In the genomic region with DNA sequence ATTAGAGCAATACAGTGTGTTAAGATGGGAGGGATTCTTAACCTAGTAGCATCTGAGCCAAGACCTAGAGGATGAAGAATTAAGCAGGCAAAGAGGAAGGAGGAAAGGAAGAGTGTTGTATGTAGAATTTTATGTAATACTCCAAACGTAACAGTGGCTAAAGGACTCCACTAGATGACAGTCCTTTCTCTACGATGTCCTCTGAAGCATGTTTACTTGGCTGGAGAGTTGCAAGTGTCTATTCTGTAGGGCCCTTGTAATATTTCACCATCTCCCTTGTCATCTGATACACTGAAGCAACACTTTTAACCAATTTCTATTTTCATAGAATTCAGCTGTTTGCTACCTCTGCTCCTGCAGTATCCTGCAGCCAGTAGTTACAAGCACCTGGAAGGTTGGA, we compare ENCODE assay signal across 9 cellular contexts. TPM values are rescaled to one million over a fixed set of nuclear protein-coding genes. Genes with fewer than 3 reads are reported as not detected.
DNase-seq lines count a peak whose midpoint lies in the region; ATAC-seq, FAIRE-seq and TF ChIP-seq lines count a peak whose summit lies in the region.
"Had no signal": no experiment of that assay in that cellular context is flagged by ENCODE, and none has a peak within 500 bp of the region (broad histone marks: within the 10 kb centered on the region; RNA-seq: fewer than 3 reads in every experiment).

No MANE protein-coding gene starts in this region.

- TF ChIP-seq RAD21 in GM12878 (IDR thresholded peaks at IDR 0.05; ENCODE audit: insufficient read depth, low read depth, low read length): no peak

- no peak for TF ChIP-seq POLR2A in GM12878 (IDR thresholded peaks at IDR 0.05; ENCODE audit: low read depth, low read length)
- no peak for TF ChIP-seq POLR2A in spleen (IDR thresholded peaks at IDR 0.05)

- H3K79me2 ChIP-seq in Loucy (ENCODE audit: insufficient read depth, low read length): peaks cover 45% of the 10 kb centered on the region
- peaks cover 46% of the 10 kb centered on the region for H3K79me2 ChIP-seq in GM12878 (ENCODE audit: control insufficient read depth, insufficient read depth, low read length)

- peak overlapping the region; percentile 83 for H3K4me3 ChIP-seq in Loucy (ENCODE audit: low read length, poor library complexity, severe bottlenecking)
- peak overlapping the region; percentile 78; the same call in 1 of the 2 replicates for H3K4me3 ChIP-seq in GM12878
- H3K4me3 ChIP-seq in neuron (ENCODE audit: low read length): peak overlapping the region; percentile 64
- H3K4me3 ChIP-seq in spleen: no peak overlapping the region
- H3K4me3 ChIP-seq in right cardiac atrium (ENCODE audit: low read length): no peak overlapping the region

- SMC1A ChIA-PET in GM12878 (lab: Charles Lee; ENCODE audit: uncharacterized antibody, unreplicated experiment): interaction anchor here (0.8 to 1.4 kb wide), 3 partner anchors 10 to 400 kb away, joined by 3 to 8 read pairs (median 3); no protein-coding TSS in a partner anchor

- H3K27me3 ChIP-seq in Loucy (ENCODE audit: insufficient read depth, low read length, poor library complexity, severe bottlenecking) (no peaks in the 10 kb centered on the region), GM12878 (replicated peaks in 1 of 2; ENCODE audit: control insufficient read depth in 2 of 2, insufficient read depth in 2 of 2, low read length in 1 of 2) (no peaks in the 10 kb centered on the region), neuron (ENCODE audit: insufficient read depth, low read length) (no peaks in the 10 kb centered on the region), spleen (replicated peaks in 1 of 7) (no peaks in the 10 kb centered on the region), right cardiac atrium (ENCODE audit: control insufficient read depth, insufficient read depth) (no peaks in the 10 kb centered on the region)

- no peak for FAIRE-seq in GM12878 (lab: Jason Lieb, UNC)

- H3K9ac ChIP-seq in Loucy (ENCODE audit: low read depth, low read length, poor library complexity, severe bottlenecking) (peak overlapping the region; percentile 92), GM12878 (ENCODE audit: control insufficient read depth, insufficient read depth, low read length) (no peak overlapping the region)

- WGBS in GM12878 (ENCODE audit: insufficient coverage, insufficient replicate concordance, low lambda C conversion rate, missing lambda C conversion rate): 100% methylated on average over 2 of the region's 2 CpGs
- WGBS in spleen, 5 donors: 44 to 78% (median 60%) methylated on average over 2 of the region's 2 CpGs
- 62% methylated on average over 2 of the region's 2 CpGs for WGBS in right cardiac atrium

- H3F3A ChIP-seq in Loucy (ENCODE audit: low read depth): no peaks in the 10 kb centered on the region

- BruUV-seq in GM12878 (replicated peaks; lab: Mats Ljungman, UMichigan): no TSS peak

- H3K9me2 ChIP-seq in Loucy (replicated peaks; ENCODE audit: low read depth, low read length): no peaks in the 10 kb centered on the region

- DNase-seq in SIG-M5 treated with dmso at 0.1 percent for 504 hours (lab: John Stamatoyannopoulos, UW; ENCODE audit: unreplicated experiment) (peak; percentile 72), SIG-M5 (lab: John Stamatoyannopoulos, UW) (no peak), GM12878 (ENCODE audit: low read depth, low spot score) (no peak), NCI-H69 (lab: John Stamatoyannopoulos, UW) (no peak), spleen (no peak), right cardiac atrium (no peak)
- DNase-seq: activated CD4-positive, alpha-beta T cell treated with anti-CD3 and anti-CD28 coated beads, Interleukin-2, amount 50 U/mL, for 1 hour had no signal

- H3K27ac ChIP-seq in GM12878 (ENCODE audit: control insufficient read depth, insufficient read depth) (no peak overlapping the region), spleen (no peak overlapping the region), right cardiac atrium (ENCODE audit: low read length) (no peak overlapping the region)

- H4K20me1 ChIP-seq in Loucy (ENCODE audit: insufficient read depth, low read length, poor library complexity, severe bottlenecking) (peaks cover 21% of the 10 kb centered on the region), GM12878 (ENCODE audit: control insufficient read depth, insufficient read depth) (peaks cover 3% of the 10 kb centered on the region)

- H3K36me3 ChIP-seq in Loucy (ENCODE audit: insufficient read depth, low read length): peaks cover 22% of the 10 kb centered on the region
- H3K36me3 ChIP-seq in GM12878 (ENCODE audit: control insufficient read depth in 2 of 2, insufficient read depth in 2 of 2, low read length in 1 of 2): peaks cover 2 to 14% of the 10 kb centered on the region in 2 experiments
- peaks cover 29% of the 10 kb centered on the region for H3K36me3 ChIP-seq in neuron (ENCODE audit: insufficient read depth, low read length)
- peaks cover 0 to 35% (median 10%) of the 10 kb centered on the region in 6 donors for H3K36me3 ChIP-seq in spleen

- CTCF ChIA-PET in GM12878 (lab: Yijun Ruan, JAX): interaction anchor here (1.2 to 2.1 kb wide), 4 partner anchors 10 to 339 kb away, joined by 3 to 11 read pairs (median 4); no protein-coding TSS in a partner anchor

- no peak for ATAC-seq in GM12878
- no peak for ATAC-seq in right cardiac atrium

- H3K4me1 ChIP-seq in Loucy (ENCODE audit: insufficient read depth, low read length, poor library complexity, severe bottlenecking) (peaks cover 27% of the 10 kb centered on the region), GM12878 (ENCODE audit: control insufficient read depth, insufficient read depth, low read length) (peaks cover 7% of the 10 kb centered on the region; the same call in 1 of the 2 replicates), neuron (ENCODE audit: insufficient read depth, low read length) (peaks cover 36% of the 10 kb centered on the region), spleen (peaks cover 24 to 44% (median 36%) of the 10 kb centered on the region in 6 donors), right cardiac atrium (ENCODE audit: control insufficient read depth, insufficient read depth, low read length) (peaks cover 5% of the 10 kb centered on the region)

- no peak for TF ChIP-seq CTCF in Loucy (conservative IDR thresholded peaks at IDR 0.05; ENCODE audit: low read length)
- TF ChIP-seq CTCF in GM12878 (IDR thresholded peaks at IDR 0.05 in 2 of 3, conservative IDR thresholded peaks at IDR 0.05 in 1 of 3; ENCODE audit: control insufficient read depth in 2 of 3, extremely low read depth in 1 of 3, insufficient read depth in 1 of 3, low read depth in 3 of 3, low read length in 3 of 3): no peak
- no peak for TF ChIP-seq CTCF in spleen (IDR thresholded peaks at IDR 0.05 in 8 of 11, conservative IDR thresholded peaks at IDR 0.05 in 3 of 11)

- H2AFZ ChIP-seq in Loucy (ENCODE audit: low read length) (no peak overlapping the region), GM12878 (ENCODE audit: control insufficient read depth, low read depth, low read length) (no peak overlapping the region), neuron (ENCODE audit: low read depth, low read length) (no peak overlapping the region)

- in situ Hi-C loops in GM12878 (cut with MboI): no loop called here

- POLR2A ChIA-PET in GM12878 (lab: Charles Lee): interaction anchor here (1.0 to 2.2 kb wide), 5 partner anchors 8 to 137 kb away, joined by 3 to 7 read pairs (median 6); a partner anchor contains a TSS

- H3K9me3 ChIP-seq in Loucy (ENCODE audit: insufficient read depth, low read depth, low read length): no peaks in the 10 kb centered on the region
- H3K9me3 ChIP-seq in GM12878 (replicated peaks; ENCODE audit: control insufficient read depth, insufficient read depth, low read length): no peaks in the 10 kb centered on the region
- H3K9me3 ChIP-seq in neuron (ENCODE audit: low read length): no peaks in the 10 kb centered on the region
- H3K9me3 ChIP-seq in spleen: no peaks in the 10 kb centered on the region
- H3K9me3 ChIP-seq in right cardiac atrium (ENCODE audit: control insufficient read depth, low read length): no peaks in the 10 kb centered on the region

- RAD21 ChIA-PET in GM12878 (lab: Charles Lee; ENCODE audit: unreplicated experiment): interaction anchor here (2.1 to 4.3 kb wide), 3 partner anchors 12 to 393 kb away, joined by 8 to 24 read pairs (median 15); a partner anchor contains a TSS

- H3K4me2 ChIP-seq in Loucy (ENCODE audit: low read depth, low read length, poor library complexity, severe bottlenecking): peak overlapping the region; percentile 90
- H3K4me2 ChIP-seq in GM12878 (ENCODE audit: control insufficient read depth, insufficient read depth): peak overlapping the region; percentile 90

- TF ChIP-seq EP300 in GM12878 (IDR thresholded peaks at IDR 0.05; ENCODE audit: borderline replicate concordance in 1 of 2, control insufficient read depth in 1 of 2, low read depth in 2 of 2, low read length in 2 of 2): no peak

- intact Hi-C loops in GM12878 (cut with micrococcal nuclease; ENCODE audit: unreplicated experiment) (loop anchor here (5.0 kb wide), 4 partner anchors 87 to 277 kb away; a partner anchor contains a TSS), spleen (cut with DNase I; ENCODE audit: low total_unique reads) (loop anchor here (10.0 kb wide), 1 partner anchor 85 kb away; a partner anchor contains a TSS), right cardiac atrium (cut with DNase I) (no loop called here)

RNA-seq across cellular contexts. Expression of a gene that starts 2.2 kb away (rescaled TPM):
- 45.7 and 50.4 TPM in 2 replicates for total RNA-seq in GM12878 (2013; cell fraction: nucleolus; rRNA removed)
- total RNA-seq in GM12878 (2014; rRNA removed) (872 and 1,017 TPM in 2 replicates), GM12878 (2014; rRNA removed; fragmentation: Illumina TruSeq; extraction: Trizol) (1,098 and 1,178 TPM in 2 replicates), GM12878 (2021) (936 and 947 TPM in 2 replicates), spleen (100 to 1,000 TPM; 361 to 451 (median 396) TPM), right cardiac atrium (100 to 1,000 TPM; 816 to 882 (median 837) TPM)
- 426 TPM for polyA plus RNA-seq in GM12878 (2011; ENCODE audit: low read depth)
- polyA plus RNA-seq in GM12878 (2011; rRNA removed) (587 and 826 TPM in 2 replicates), GM12878 (2014; fragmentation: Illumina TruSeq; extraction: Trizol) (1,157 and 1,353 TPM in 2 replicates), GM12878 (2014; fragmentation: Nextera tagmentation; extraction: Ambion mirVana) (100 to 1,000 TPM; 355 to 521 TPM), GM12878 (2014; rRNA removed) (726 and 845 TPM in 2 replicates), GM12878 (2016; fragmentation: Nextera tagmentation; extraction: Ambion mirVana) (100 to 1,000 TPM; 758 to 913 TPM), spleen (100 to 1,000 TPM; 479 to 684 (median 620) TPM), right cardiac atrium (993 TPM)
- 587 and 618 TPM in 2 replicates for polyA plus RNA-seq in GM12878 (2011; cell fraction: cytosol; rRNA removed)
- 336 and 406 TPM in 2 replicates for polyA plus RNA-seq in GM12878 (2011; cell fraction: nucleus; rRNA removed)
- 702 and 782 TPM in 2 replicates for polyA plus RNA-seq in GM12878 (2012)
- 327 and 366 TPM in 2 replicates for polyA minus RNA-seq in GM12878 (2011; rRNA and poly(A)+ RNA removed)
- 259 and 298 TPM in 2 replicates for polyA minus RNA-seq in GM12878 (2011; cell fraction: cytosol; rRNA and poly(A)+ RNA removed)
- 45.7 and 77.4 TPM in 2 replicates for polyA minus RNA-seq in GM12878 (2011; cell fraction: nucleus; rRNA and poly(A)+ RNA removed)

RNA-seq across cellular contexts. Expression of a gene that starts 21.8 kb away (rescaled TPM):
- 39.6 and 39.8 TPM in 2 replicates for total RNA-seq in GM12878 (2013; cell fraction: nucleolus; rRNA removed)
- total RNA-seq in GM12878 (2014; rRNA removed) (75.1 and 82.7 TPM in 2 replicates), GM12878 (2014; rRNA removed; fragmentation: Illumina TruSeq; extraction: Trizol) (114 and 116 TPM in 2 replicates), GM12878 (2021) (75.3 and 79.8 TPM in 2 replicates), spleen (10 to 100 TPM; 34.2 to 60.1 (median 39.8) TPM), right cardiac atrium (10 to 100 TPM; 18.7 to 24.2 (median 19.8) TPM)
- polyA plus RNA-seq in GM12878 (2011; ENCODE audit: low read depth): 47.1 TPM
- polyA plus RNA-seq in GM12878 (2011; rRNA removed) (134 and 151 TPM in 2 replicates), GM12878 (2014; fragmentation: Illumina TruSeq; extraction: Trizol) (172 and 241 TPM in 2 replicates), GM12878 (2014; fragmentation: Nextera tagmentation; extraction: Ambion mirVana) (100 to 1,000 TPM in 1 of 2 experiments, 10 to 100 TPM in 1; 96.3 to 114 TPM), GM12878 (2014; rRNA removed) (123 and 130 TPM in 2 replicates), GM12878 (2016; fragmentation: Nextera tagmentation; extraction: Ambion mirVana) (100 to 1,000 TPM; 132 to 146 TPM), spleen (10 to 100 TPM; 59.6 to 72.3 (median 63.0) TPM), right cardiac atrium (27.5 TPM)
- 79.9 and 115 TPM in 2 replicates for polyA plus RNA-seq in GM12878 (2011; cell fraction: cytosol; rRNA removed)
- 51.3 and 72.1 TPM in 2 replicates for polyA plus RNA-seq in GM12878 (2011; cell fraction: nucleus; rRNA removed)
- polyA plus RNA-seq in GM12878 (2012): 57.0 and 58.1 TPM in 2 replicates
- 28.5 and 31.3 TPM in 2 replicates for polyA minus RNA-seq in GM12878 (2011; rRNA and poly(A)+ RNA removed)
- 16.4 and 20.7 TPM in 2 replicates for polyA minus RNA-seq in GM12878 (2011; cell fraction: cytosol; rRNA and poly(A)+ RNA removed)
- polyA minus RNA-seq in GM12878 (2011; cell fraction: nucleus; rRNA and poly(A)+ RNA removed): 20.3 and 27.6 TPM in 2 replicates

RNA-seq across cellular contexts. Expression of a gene that starts 60.0 kb away (rescaled TPM):
- not detected in 2 replicates for total RNA-seq in GM12878 (2013; cell fraction: nucleolus; rRNA removed)
- not detected in 2 replicates for total RNA-seq in GM12878 (2014; rRNA removed)
- not detected in 2 replicates for total RNA-seq in GM12878 (2014; rRNA removed; fragmentation: Illumina TruSeq; extraction: Trizol)
- total RNA-seq in GM12878 (2021): not detected in 2 replicates
- polyA plus RNA-seq in GM12878 (2011; ENCODE audit: low read depth): not detected
- polyA plus RNA-seq in GM12878 (2011; rRNA removed): not detected in 2 replicates
- not detected in 2 replicates for polyA plus RNA-seq in GM12878 (2011; cell fraction: cytosol; rRNA removed)
- polyA plus RNA-seq in GM12878 (2011; cell fraction: nucleus; rRNA removed): not detected in 2 replicates
- polyA plus RNA-seq in GM12878 (2012): not detected in 2 replicates
- not detected in 2 replicates for polyA plus RNA-seq in GM12878 (2014; fragmentation: Illumina TruSeq; extraction: Trizol)
- polyA plus RNA-seq in GM12878 (2014; fragmentation: Nextera tagmentation; extraction: Ambion mirVana): not detected
- polyA plus RNA-seq in GM12878 (2014; rRNA removed): not detected in 2 replicates
- not detected for polyA plus RNA-seq in GM12878 (2016; fragmentation: Nextera tagmentation; extraction: Ambion mirVana)
- 0.05 TPM in 1 of 2 replicates, not detected in the other for polyA minus RNA-seq in GM12878 (2011; rRNA and poly(A)+ RNA removed)
- polyA minus RNA-seq in GM12878 (2011; cell fraction: cytosol; rRNA and poly(A)+ RNA removed): not detected in 2 replicates
- polyA minus RNA-seq in GM12878 (2011; cell fraction: nucleus; rRNA and poly(A)+ RNA removed): not detected in 2 replicates
- total RNA-seq in spleen: under 1 TPM in 1 of 7 donors, not detected in 6; 0.28 TPM
- under 1 TPM in 1 of 3 donors, not detected in 2; 0.26 TPM for polyA plus RNA-seq in spleen
- not detected for total RNA-seq in right cardiac atrium
- polyA plus RNA-seq in right cardiac atrium: 0.79 TPM

Comparison
In these comparisons a context has a peak if more than half of its experiments do, and no peak if none do; other contexts are left out.
1. H3K4me3 ChIP-seq: peak in Loucy (single experiment), GM12878 (single experiment) and neuron (single experiment); none in spleen (0 of 8) and right cardiac atrium (single experiment).
2. intact Hi-C loops: an anchor here in GM12878 (5.0 kb wide) and spleen (10.0 kb wide); none called in right cardiac atrium.